ENCODE assay signal across 8 cellular contexts in the genomic region with DNA sequence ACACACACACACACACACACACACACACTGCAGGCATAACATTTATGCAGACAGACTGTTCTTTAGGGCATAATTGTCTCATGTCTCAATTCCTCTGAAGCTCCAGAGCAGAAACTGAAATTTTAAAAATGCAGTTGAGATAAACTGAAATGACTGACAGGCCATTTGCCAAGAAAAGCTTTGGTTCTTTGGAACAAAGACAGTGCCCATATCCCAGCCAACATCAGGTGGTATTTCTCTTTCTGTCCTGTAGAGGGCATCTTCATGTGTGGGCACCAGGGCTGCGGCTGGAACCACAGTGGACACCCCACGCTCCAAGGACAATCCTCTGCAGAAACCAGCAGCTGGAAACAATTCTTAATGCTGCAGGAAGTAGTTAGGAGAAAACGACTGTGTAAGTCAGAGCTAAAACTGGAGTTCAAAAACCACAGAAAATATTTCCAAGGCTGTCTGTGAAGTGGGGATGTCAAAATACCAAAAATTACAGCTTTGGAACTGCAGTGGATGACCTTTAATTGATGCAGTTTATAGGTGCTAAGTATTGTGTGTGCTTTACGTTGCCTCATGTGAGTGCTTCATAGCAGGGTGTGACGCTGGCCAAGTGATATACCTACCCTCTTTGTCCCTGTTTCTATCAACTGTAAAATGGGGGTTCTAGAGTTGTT. TPM values are rescaled to one million over a fixed set of nuclear protein-coding genes. Genes with fewer than 3 reads are reported as not detected.
DNase-seq lines count a peak whose midpoint lies in the region; ATAC-seq and TF ChIP-seq lines count a peak whose summit lies in the region.

No MANE protein-coding gene starts in this region.

- H3K27ac ChIP-seq in SU-DHL-6 (ENCODE audit: low read depth, low read length): no peak overlapping the region
- no peak overlapping the region for H3K27ac ChIP-seq in gastrocnemius medialis

- no peak for TF ChIP-seq POLR2A in gastrocnemius medialis (IDR thresholded peaks at IDR 0.05)

- H2AFZ ChIP-seq in SU-DHL-6 (ENCODE audit: low read depth, low read length, severe bottlenecking): peak overlapping the region; percentile 21

- no peaks in the 10 kb centered on the region for H4K20me1 ChIP-seq in SU-DHL-6 (ENCODE audit: low read depth, low read length)

- no peak overlapping the region for H3K27ac Mint-ChIP-seq in glutamatergic neuron (ENCODE audit: unreplicated experiment)

- H3K27me3 ChIP-seq in SU-DHL-6 (ENCODE audit: low read length): no peaks in the 10 kb centered on the region
- no peaks in the 10 kb centered on the region for H3K27me3 ChIP-seq in gastrocnemius medialis

- intact Hi-C loops in gastrocnemius medialis (cut with DNase I; ENCODE audit: low total_unique reads): no loop called here

- TF ChIP-seq CTCF in SU-DHL-6 (IDR thresholded peaks at IDR 0.05; ENCODE audit: insufficient read depth, low read length, poor library complexity, severe bottlenecking): peak; percentile 68
- peak; percentile 26 for TF ChIP-seq CTCF in glutamatergic neuron (IDR thresholded peaks at IDR 0.05; ENCODE audit: partially characterized antibody, unreplicated experiment)
- no peak for TF ChIP-seq CTCF in gastrocnemius medialis (IDR thresholded peaks at IDR 0.05 in 4 of 5, conservative IDR thresholded peaks at IDR 0.05 in 1 of 5)

- no peak overlapping the region for H3K4me3 ChIP-seq in SU-DHL-6 (ENCODE audit: insufficient read depth, low read length, poor library complexity, severe bottlenecking)
- no peak overlapping the region for H3K4me3 ChIP-seq in gastrocnemius medialis

- no peak overlapping the region for H3K9ac ChIP-seq in SU-DHL-6 (ENCODE audit: low read length)

- no peaks in the 10 kb centered on the region for H3K9me3 ChIP-seq in SU-DHL-6 (ENCODE audit: insufficient read depth, low read length)
- H3K9me3 ChIP-seq in gastrocnemius medialis: no peaks in the 10 kb centered on the region

- no peak overlapping the region for H3K4me2 ChIP-seq in SU-DHL-6 (ENCODE audit: low read depth, low read length, poor library complexity, severe bottlenecking)

- H3K27me3 Mint-ChIP-seq in glutamatergic neuron (ENCODE audit: unreplicated experiment): peaks cover 5% of the 10 kb centered on the region

- H3K79me2 ChIP-seq in SU-DHL-6 (ENCODE audit: insufficient read depth, low read length): no peaks in the 10 kb centered on the region

- H3K9me3 Mint-ChIP-seq in glutamatergic neuron (ENCODE audit: unreplicated experiment): peaks cover 9% of the 10 kb centered on the region

- peaks cover 3% of the 10 kb centered on the region for H3K36me3 Mint-ChIP-seq in glutamatergic neuron (ENCODE audit: unreplicated experiment)

- H3K36me3 ChIP-seq in SU-DHL-6 (ENCODE audit: low read length) (no peaks in the 10 kb centered on the region), gastrocnemius medialis (peaks cover 0 to 41% of the 10 kb centered on the region in 2 donors)

- no peaks in the 10 kb centered on the region for H3K9me2 ChIP-seq in SU-DHL-6 (replicated peaks; ENCODE audit: insufficient read depth, low read length)

- in situ Hi-C loops in gastrocnemius medialis (cut with MboI; ENCODE audit: low sequenced_read_pairs in 4 of 4): no loop called here

- no peak overlapping the region for H3K4me3 Mint-ChIP-seq in glutamatergic neuron (ENCODE audit: unreplicated experiment)

- peaks cover 9% of the 10 kb centered on the region for H3F3A ChIP-seq in SU-DHL-6 (ENCODE audit: insufficient read depth)

- peaks cover 4% of the 10 kb centered on the region for H3K4me1 Mint-ChIP-seq in glutamatergic neuron (ENCODE audit: low read depth, unreplicated experiment)

- H3K4me1 ChIP-seq in gastrocnemius medialis: peaks cover 0 to 5% of the 10 kb centered on the region in 2 donors

- DNase-seq in DMS 273 (lab: John Stamatoyannopoulos, UW; ENCODE audit: unreplicated experiment): peak; percentile 76
- DNase-seq in HuH-7.5 (ENCODE audit: low spot score): peak; percentile 31
- no peak for DNase-seq in glutamatergic neuron
- no peak for DNase-seq in cerebellum (ENCODE audit: low spot score)
- no peak for DNase-seq in gastrocnemius medialis

- ATAC-seq in GM19351 (IDR thresholded peaks at IDR 0.05; ENCODE audit: unreplicated experiment) (no peak), GM21390 (IDR thresholded peaks at IDR 0.05; ENCODE audit: unreplicated experiment) (no peak), gastrocnemius medialis (no peak)

RNA-seq across cellular contexts. Expression of gene MEFV, which starts 10.6 kb away (rescaled TPM):
- total RNA-seq in glutamatergic neuron (ENCODE audit: unreplicated experiment): not detected
- 0.27 TPM for total RNA-seq in cerebellum
- total RNA-seq in gastrocnemius medialis: 1 to 10 TPM in 1 of 4 donors, under 1 TPM in 3; 0.32 to 1.2 (median 0.76) TPM

RNA-seq across cellular contexts. Expression of gene ZNF263, which starts 16.3 kb away (rescaled TPM):
- total RNA-seq in glutamatergic neuron (ENCODE audit: unreplicated experiment) (33.1 TPM), cerebellum (34.7 TPM), gastrocnemius medialis (10 to 100 TPM; 13.5 to 18.5 (median 15.5) TPM)

RNA-seq across cellular contexts. Expression of gene ZNF200, which starts 32.0 kb away (rescaled TPM):
- 12.2 TPM for total RNA-seq in glutamatergic neuron (ENCODE audit: unreplicated experiment)
- 12.7 TPM for total RNA-seq in cerebellum
- 1 to 10 TPM in 3 of 4 donors, under 1 TPM in 1; 0.49 to 3.2 (median 2.2) TPM for total RNA-seq in gastrocnemius medialis

RNA-seq across cellular contexts. Expression of gene TIGD7, which starts 38.2 kb away (rescaled TPM):
- 8.6 TPM for total RNA-seq in glutamatergic neuron (ENCODE audit: unreplicated experiment)
- total RNA-seq in cerebellum: 17.0 TPM
- 1 to 10 TPM; 2.5 to 8.1 (median 4.4) TPM for total RNA-seq in gastrocnemius medialis

RNA-seq across cellular contexts. Expression of gene ZNF75A, which starts 38.3 kb away (rescaled TPM):
- total RNA-seq in glutamatergic neuron (ENCODE audit: unreplicated experiment): 62.4 TPM
- total RNA-seq in cerebellum: 49.1 TPM
- 10 to 100 TPM in 3 of 4 donors, 1 to 10 TPM in 1; 5.5 to 13.2 (median 12.5) TPM for total RNA-seq in gastrocnemius medialis

Comparison
In these comparisons a context has a peak if more than half of its experiments do, and no peak if none do; other contexts are left out.
1. DNase-seq: peak in DMS 273 (single experiment) and HuH-7.5 (single experiment); none in glutamatergic neuron (single experiment), cerebellum (single experiment) and gastrocnemius medialis (0 of 2).
2. CTCF ChIP-seq: peak in SU-DHL-6 (single experiment) and glutamatergic neuron (single experiment); none in gastrocnemius medialis (0 of 5).